In genomic region chr14:92748259-92749016, GRCh38 we compare ENCODE assay signal across 8 cellular contexts. TPM values are rescaled to one million over a fixed set of nuclear protein-coding genes. Genes with fewer than 3 reads are reported as not detected.
DNase-seq lines count a peak whose midpoint lies in the region; ATAC-seq, FAIRE-seq and TF ChIP-seq lines count a peak whose summit lies in the region.

TSS of gene LGMN (minus strand) at chr14:92748627. CDS start at chr14:92732786, 15,841 bp downstream.

- H3K9ac ChIP-seq in skeletal muscle satellite cell (ENCODE audit: low read depth, low read length), result peak within 1 kb of the TSS; percentile 74

- TF ChIP-seq POLR2A in GM12891 (IDR thresholded peaks at IDR 0.05; ENCODE audit: low read depth, low read length), result peak; percentile 77

- H3K27me3 ChIP-seq in bronchial epithelial cell (ENCODE audit: control insufficient read depth, insufficient read depth, low read length) (no peaks in the 10 kb centered on the region), skeletal muscle satellite cell (ENCODE audit: control insufficient read depth, insufficient read depth, low read length) (peaks cover 24% of the 10 kb centered on the region)

- CTCF ChIA-PET in WTC11 (lab: Charles Lee), result interaction anchor here (0.5 to 2.3 kb wide), 6 partner anchors 8 to 1618 kb away, joined by 3 to 11 read pairs (median 3); no protein-coding TSS in a partner anchor

- peaks cover 19% of the 10 kb centered on the region for H3K4me1 Mint-ChIP-seq in WTC11

- H3K9me3 Mint-ChIP-seq in WTC11, result peaks cover 7% of the 10 kb centered on the region

- H3K4me1 ChIP-seq in skeletal muscle satellite cell (ENCODE audit: control insufficient read depth, insufficient read depth, low read length), result peaks cover 8% of the 10 kb centered on the region

- peak; percentile 82 for DNase-seq in GM12891 (ENCODE audit: insufficient read length, low spot score)
- DNase-seq in NCI-H1930 (lab: John Stamatoyannopoulos, UW), result peak; percentile 87 to 93
- DNase-seq in WTC11 (ENCODE audit: low spot score), result peak; percentile 97
- DNase-seq in bronchial epithelial cell (ENCODE audit: low read depth), result peak; percentile 88
- no peak for DNase-seq in UCSD-AML1 (lab: John Stamatoyannopoulos, UW; ENCODE audit: unreplicated experiment)

- H3K27ac Mint-ChIP-seq in WTC11, result peak within 1 kb of the TSS; percentile 50

- H3K4me3 ChIP-seq in bronchial epithelial cell (ENCODE audit: low read depth, low read length), result peak within 1 kb of the TSS; percentile 66
- H3K4me3 ChIP-seq in iPS-18c (ENCODE audit: insufficient read depth, low read depth, low read length), result peak within 1 kb of the TSS; percentile 86
- peak within 1 kb of the TSS; percentile 80 for H3K4me3 ChIP-seq in skeletal muscle satellite cell (ENCODE audit: low read length)

- peak; percentile 86 for ATAC-seq in HG02678 (IDR thresholded peaks at IDR 0.05; ENCODE audit: unreplicated experiment)
- ATAC-seq in WTC11, result peak; percentile 100

- H3K27me3 Mint-ChIP-seq in WTC11 (ENCODE audit: low read depth), result peaks cover 28% of the 10 kb centered on the region

- peak within 1 kb of the TSS; percentile 84 for H3K4me3 Mint-ChIP-seq in WTC11

- TF ChIP-seq CTCF in WTC11 (IDR thresholded peaks at IDR 0.05) (no peak), bronchial epithelial cell (IDR thresholded peaks at IDR 0.05; ENCODE audit: insufficient read depth, low read length, severe bottlenecking) (no peak)

- H3K36me3 Mint-ChIP-seq in WTC11, result peaks cover 12% of the 10 kb centered on the region

- POLR2A ChIA-PET in WTC11 (lab: Charles Lee), result interaction anchor here (0.7 to 1.0 kb wide), 3 partner anchors 13 to 420 kb away, joined by 3 to 4 read pairs (median 3); no protein-coding TSS in a partner anchor

- H3K9me3 ChIP-seq in iPS-18c (ENCODE audit: control insufficient read depth, insufficient read depth, low read length) (peaks cover 2% of the 10 kb centered on the region), skeletal muscle satellite cell (replicated peaks; ENCODE audit: low read length) (no peaks in the 10 kb centered on the region)

- FAIRE-seq in GM12891 (lab: Jason Lieb, UNC) (peak; percentile 96), bronchial epithelial cell (lab: Jason Lieb, UNC) (no peak)

- H3K4me2 ChIP-seq in skeletal muscle satellite cell (ENCODE audit: low read length), result peak within 1 kb of the TSS; percentile 91

- H3K36me3 ChIP-seq in bronchial epithelial cell (ENCODE audit: control insufficient read depth, insufficient read depth, low read length) (no peaks in the 10 kb centered on the region), skeletal muscle satellite cell (ENCODE audit: insufficient read depth, low read length) (no peaks in the 10 kb centered on the region)

TF ChIP-seq in GM12891, 5 proteins besides CTCF, POLR2A, EP300 and RAD21:
- TF ChIP-seq POU2F2 (IDR thresholded peaks at IDR 0.05; ENCODE audit: low read depth, low read length) (peak; percentile 57), SPI1 (IDR thresholded peaks at IDR 0.05; ENCODE audit: low read depth, low read length) (no peak), PAX5 (IDR thresholded peaks at IDR 0.05; ENCODE audit: insufficient read depth, low read length, severe bottlenecking) (no peak), TAF1 (IDR thresholded peaks at IDR 0.05; ENCODE audit: low read depth, low read length) (peak; percentile 65), POLR2AphosphoS5 (IDR thresholded peaks at IDR 0.05; ENCODE audit: low read depth, low read length) (peak; percentile 81)

TF ChIP-seq in WTC11, 78 proteins besides CTCF, POLR2A, EP300 and RAD21 (continues in another document):
- TF ChIP-seq ZNF512 (CRISPR knock-in tag; IDR thresholded peaks at IDR 0.05; ENCODE audit: borderline replicate concordance) (no peak), NFATC4 (CRISPR knock-in tag; IDR thresholded peaks at IDR 0.05) (no peak), GTF2I (CRISPR knock-in tag; conservative IDR thresholded peaks at IDR 0.05) (no peak), HMGA2 (CRISPR knock-in tag; IDR thresholded peaks at IDR 0.05) (no peak), ZNF425 (CRISPR knock-in tag; conservative IDR thresholded peaks at IDR 0.05) (no peak), KAT7 (CRISPR knock-in tag; IDR thresholded peaks at IDR 0.05; ENCODE audit: borderline replicate concordance) (no peak), ZNF219 (CRISPR knock-in tag; IDR thresholded peaks at IDR 0.05; ENCODE audit: borderline replicate concordance) (no peak), ZMAT4 (CRISPR knock-in tag; IDR thresholded peaks at IDR 0.05) (no peak), ZNF532 (CRISPR knock-in tag; IDR thresholded peaks at IDR 0.05; ENCODE audit: borderline replicate concordance) (no peak), ETV6 (CRISPR knock-in tag; IDR thresholded peaks at IDR 0.05) (peak; percentile 67; the same call in 1 of the 2 replicates)

RNA-seq across cellular contexts. Expression of gene LGMN, which starts in this region (rescaled TPM):
- polyA plus RNA-seq in GM12891 (2012; ENCODE audit: low read depth, missing spikeins), result 95.1 TPM
- total RNA-seq in WTC11 (2021) (55.7 to 68.0 TPM (median 66.1 TPM) in 3 replicates), bronchial epithelial cell (34.0 and 59.3 TPM in 2 replicates)
- total RNA-seq in skeletal muscle satellite cell (2012; rRNA removed), result 42.6 and 62.5 TPM in 2 replicates
